ENCODE assay signal across 8 cellular contexts in the genomic region with DNA sequence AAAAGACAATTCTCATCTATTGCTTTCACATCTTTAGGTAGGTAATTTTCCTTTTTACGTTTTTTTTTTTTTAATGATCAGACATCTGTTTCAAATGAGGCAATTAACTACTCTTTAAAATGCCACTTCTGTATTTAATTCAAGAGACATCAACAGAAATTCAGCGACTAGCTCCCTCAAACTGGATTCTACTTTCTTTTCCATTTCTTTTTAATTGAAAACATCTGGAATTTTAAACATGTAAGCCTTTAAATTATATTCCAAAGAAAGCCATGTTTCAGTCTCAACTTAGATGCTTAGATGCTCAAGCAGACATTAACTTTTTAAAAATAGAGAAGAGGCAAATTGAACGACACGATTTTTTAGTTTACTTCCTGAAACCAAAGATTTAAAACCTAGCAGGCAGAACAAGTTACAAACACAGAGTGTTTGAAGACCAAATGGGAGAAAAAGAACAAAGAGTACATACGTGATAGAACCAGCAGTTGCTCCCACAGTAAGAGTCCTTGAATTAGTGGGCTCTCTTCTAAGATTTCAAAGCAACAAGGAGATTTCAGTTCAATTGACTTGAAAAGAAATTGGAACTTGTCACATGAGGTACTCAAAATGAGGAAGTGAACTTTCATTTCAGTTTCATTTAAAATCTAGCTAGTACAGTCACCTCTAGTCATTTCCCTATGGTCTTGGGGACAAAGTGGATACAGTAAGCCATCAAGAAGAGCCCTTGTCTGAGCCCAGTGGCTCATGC. TPM values are rescaled to one million over a fixed set of nuclear protein-coding genes. Genes with fewer than 3 reads are reported as not detected.
DNase-seq lines count a peak whose midpoint lies in the region; ATAC-seq and TF ChIP-seq lines count a peak whose summit lies in the region.

CTSS (minus strand) TSS at position 550 of the 748 bp plus-strand sequence. CDS start 1,015 bp downstream, outside the sequence.

- no peaks in the 10 kb centered on the region for H3K36me3 ChIP-seq in BJ (ENCODE audit: control insufficient read depth, insufficient read depth, low read length)

- POLR2A ChIA-PET in BJ (lab: Charles Lee), result interaction anchor here (0.6 to 0.7 kb wide), 2 partner anchors 186 to 250 kb away, joined by 6 to 14 read pairs; partner anchors contain the start of genes FALEC and MCL1

- H3K27me3 ChIP-seq in BJ (ENCODE audit: control insufficient read depth, insufficient read depth, low read length), result no peaks in the 10 kb centered on the region

- no peak for TF ChIP-seq CTCF in BJ (IDR thresholded peaks at IDR 0.05; ENCODE audit: insufficient read depth, low read depth, low read length)
- TF ChIP-seq CTCF in epithelial cell of proximal tubule (conservative IDR thresholded peaks at IDR 0.05; ENCODE audit: low read depth, low read length), result no peak

- peak within 1 kb of the TSS; percentile 4; the same call in 1 of the 2 replicates for H3K4me3 ChIP-seq in BJ (ENCODE audit: low read depth, low read length)
- H3K4me3 ChIP-seq in epithelial cell of proximal tubule (ENCODE audit: low read depth, low read length), result peak within 1 kb of the TSS; percentile 34

- ATAC-seq in GM19025 (IDR thresholded peaks at IDR 0.05; ENCODE audit: low read depth, unreplicated experiment) (peak; percentile 85), HG03135 (IDR thresholded peaks at IDR 0.05; ENCODE audit: unreplicated experiment) (peak; percentile 79)

- CTCF ChIA-PET in BJ (lab: Yijun Ruan, JAX), result interaction anchor here (0.6 to 1.0 kb wide), 3 partner anchors 13 to 207 kb away, joined by 3 read pairs; no protein-coding TSS in a partner anchor

- DNase-seq in BJ (ENCODE audit: low read depth) (peak; percentile 8), SK-N-DZ (ENCODE audit: low spot score) (peak; percentile 35), epithelial cell of proximal tubule (ENCODE audit: low read depth) (peak; percentile 10), occipital lobe (lab: John Stamatoyannopoulos, UW) (no peak), D341Med (ENCODE audit: low spot score) (no peak)
- no peak for DNase-seq in NK-92 treated with Interleukin-12 subunit alpha and Interleukin-12 subunit beta, amount 100 ng/mL, for 24 hours (lab: John Stamatoyannopoulos, UW)

RNA-seq across cellular contexts. Expression of gene CTSS, which starts in this region (rescaled TPM):
- polyA plus RNA-seq in BJ (2011; rRNA removed), result 1.1 and 1.5 TPM in 2 replicates
- polyA minus RNA-seq in BJ (2011; rRNA and poly(A)+ RNA removed), result 0.10 and 0.38 TPM in 2 replicates
- polyA plus RNA-seq in SK-N-DZ (2014; cell fraction: cytosol; rRNA removed), result 0.07 and 0.34 TPM in 2 replicates
- polyA plus RNA-seq in SK-N-DZ (2014; cell fraction: nucleus; rRNA removed), result not detected in 2 replicates
- total RNA-seq in epithelial cell of proximal tubule (4.4 and 21.3 TPM in 2 replicates), occipital lobe (11.9 TPM)

Comparison
In these comparisons a context has a peak if more than half of its experiments do, and no peak if none do; other contexts are left out.
1. DNase-seq: peak in BJ (single experiment), SK-N-DZ (single experiment) and epithelial cell of proximal tubule (single experiment); none in occipital lobe (single experiment), NK-92 treated with Interleukin-12 subunit alpha and Interleukin-12 subunit beta, amount 100 ng/mL, for 24 hours (single experiment) and D341Med (single experiment).